8 cellular contexts compared by ENCODE assay signal in genomic region chr14:52729035-52729434, GRCh38. TPM values are rescaled to one million over a fixed set of nuclear protein-coding genes. Genes with fewer than 3 reads are reported as not detected.
DNase-seq lines count a peak whose midpoint lies in the region; ATAC-seq and TF ChIP-seq lines count a peak whose summit lies in the region.
"Not testable (repeated sequence)": the region's sequence is repeated elsewhere in the genome, so short reads cannot be mapped to it uniquely, and the experiment has no call there.

No MANE protein-coding gene starts in this region.

- not testable (repeated sequence) for ATAC-seq in HCT116; activated T-helper 17 cell treated with anti-CD3 and anti-CD28 coated beads, Interleukin-2, amount 50 U/mL, for 72 hours (replicated peaks)

- H3K9ac ChIP-seq in HCT116 (ENCODE audit: low read length); SK-N-SH: not testable (repeated sequence)

- peaks cover 47% of the 10 kb centered on the region for H3F3A ChIP-seq in SK-N-SH (replicated peaks; ENCODE audit: insufficient read depth)

- H3K9me2 ChIP-seq in HCT116 (ENCODE audit: insufficient read depth); SK-N-SH; hepatocyte (replicated peaks; ENCODE audit: insufficient read depth): not testable (repeated sequence)

- H3K4me3 Mint-ChIP-seq in activated T-helper 17 cell treated with anti-CD3 and anti-CD28 coated beads, Interleukin-2, amount 50 U/mL, for 72 hours: peak overlapping the region; percentile 92
- H3K4me3 Mint-ChIP-seq in chondrocyte (ENCODE audit: unreplicated experiment): not testable (repeated sequence)

- TF ChIP-seq CTCF in HCT116 (IDR thresholded peaks at IDR 0.05 in 2 of 3, conservative IDR thresholded peaks at IDR 0.05 in 1 of 3; ENCODE audit: borderline replicate concordance in 1 of 3, insufficient read depth in 1 of 3, low read depth in 2 of 3, low read length in 2 of 3); SK-N-SH (IDR thresholded peaks at IDR 0.05); chondrocyte (IDR thresholded peaks at IDR 0.05); hepatocyte (IDR thresholded peaks at IDR 0.05; ENCODE audit: poor library complexity); neutrophil (IDR thresholded peaks at IDR 0.05); tibial artery (IDR thresholded peaks at IDR 0.05): not testable (repeated sequence)

- CTCF ChIA-PET in HCT116 (lab: Charles Lee) (interaction anchor here (1.1 kb wide), 1 partner anchor 232 kb away, joined by 4 read pairs; no protein-coding TSS in a partner anchor), SK-N-SH (lab: Yijun Ruan, JAX) (interaction anchor here (1.5 kb wide), 1 partner anchor 18 kb away, joined by 3 read pairs; no protein-coding TSS in a partner anchor)

- WGBS in SK-N-SH (ENCODE audit: low lambda C conversion rate): 96% methylated on average over 15 of the region's 15 CpGs
- WGBS in hepatocyte (ENCODE audit: low lambda C conversion rate, missing lambda C conversion rate): 95% methylated on average over 15 of the region's 15 CpGs

- H3K9me3 ChIP-seq in HCT116 (ENCODE audit: control insufficient read depth in 1 of 2, insufficient read depth in 1 of 2, low read depth in 1 of 2, low read length in 2 of 2); SK-N-SH; hepatocyte (ENCODE audit: low read depth); neutrophil; tibial artery: not testable (repeated sequence)

- H3K36me3 ChIP-seq in ACC112 (ENCODE audit: insufficient read depth, low read length): peaks cover 33% of the 10 kb centered on the region
- H3K36me3 ChIP-seq in HCT116 (ENCODE audit: control insufficient read depth in 1 of 2, insufficient read depth in 2 of 2, low read length in 2 of 2): peaks cover 24 to 32% of the 10 kb centered on the region in 2 experiments; a peak in 3 of 4 replicates
- H3K36me3 ChIP-seq in SK-N-SH (replicated peaks in 1 of 2; ENCODE audit: control insufficient read depth in 1 of 2, insufficient read depth in 2 of 2, low read length in 1 of 2): peaks cover 39 to 48% of the 10 kb centered on the region in 2 experiments
- H3K36me3 ChIP-seq in hepatocyte (replicated peaks; ENCODE audit: insufficient read depth, low read depth): not testable (repeated sequence)
- peaks cover 30% of the 10 kb centered on the region for H3K36me3 ChIP-seq in neutrophil
- H3K36me3 ChIP-seq in tibial artery: peaks cover 20 to 58% (median 27%) of the 10 kb centered on the region in 3 donors

- H3K4me3 ChIP-seq in ACC112 (ENCODE audit: low read depth, low read length); HCT116 (replicated peaks in 1 of 2; ENCODE audit: low read depth in 1 of 2, low read length in 2 of 2); SK-N-SH (ENCODE audit: low read depth in 2 of 2, low read length in 1 of 2); hepatocyte; tibial artery: not testable (repeated sequence)
- H3K4me3 ChIP-seq in neutrophil (ENCODE audit: low read depth in 1 of 2, low read length in 1 of 2): peak overlapping the region in 1 of 2 experiments; percentile 90

- peak overlapping the region; percentile 72; the same call in 1 of the 2 replicates for H3K4me2 ChIP-seq in HCT116 (ENCODE audit: low read length)
- not testable (repeated sequence) for H3K4me2 ChIP-seq in SK-N-SH
- peak overlapping the region; percentile 73 for H3K4me2 ChIP-seq in hepatocyte

- H3K9me3 Mint-ChIP-seq in activated T-helper 17 cell treated with anti-CD3 and anti-CD28 coated beads, Interleukin-2, amount 50 U/mL, for 72 hours; chondrocyte (ENCODE audit: low read depth): not testable (repeated sequence)

- RAD21 ChIA-PET in HCT116 (lab: Charles Lee; ENCODE audit: low non-redundant PET in 1 of 2, low total read pairs in 2 of 2, uncharacterized antibody in 2 of 2, unreplicated experiment in 2 of 2): not testable (repeated sequence)

- DNase-seq in HCT116 (ENCODE audit: low read depth, low spot score); SK-N-SH; chondrocyte (ENCODE audit: low spot score); hepatocyte (ENCODE audit: low spot score); tibial artery: not testable (repeated sequence)

- H3K27ac ChIP-seq in ACC112 (ENCODE audit: low read depth, low read length) (peak overlapping the region; percentile 73), HCT116 (ENCODE audit: low read depth, low read length) (peak overlapping the region; percentile 42; the same call in 1 of the 2 replicates), SK-N-SH (ENCODE audit: low read depth in 2 of 2, low read length in 1 of 2) (peak overlapping the region in 1 of 2 experiments; percentile 59; a peak in 1 of 4 replicates), neutrophil (peak overlapping the region; percentile 84), tibial artery (peak overlapping the region; percentile 89 to 91)
- not testable (repeated sequence) for H3K27ac ChIP-seq in hepatocyte

- TF ChIP-seq POLR2A in HCT116 (IDR thresholded peaks at IDR 0.05; ENCODE audit: borderline replicate concordance, extremely low read depth, insufficient read depth, insufficient read length): not testable (repeated sequence)

- intact Hi-C loops in HCT116 (cut with micrococcal nuclease); tibial artery (cut with DNase I; ENCODE audit: low total_unique reads): not testable (repeated sequence)

- not testable (repeated sequence) for H3K4me1 ChIP-seq in ACC112 (ENCODE audit: control insufficient read depth, insufficient read depth, low read length, unreplicated experiment); SK-N-SH (ENCODE audit: control insufficient read depth in 1 of 2, insufficient read depth in 2 of 2, low read depth in 1 of 2, low read length in 1 of 2); hepatocyte (ENCODE audit: insufficient read depth)
- peaks cover 6 to 14% of the 10 kb centered on the region in 2 experiments for H3K4me1 ChIP-seq in HCT116 (ENCODE audit: control insufficient read depth in 1 of 2, insufficient read depth in 2 of 2, low read length in 2 of 2)
- H3K4me1 ChIP-seq in neutrophil (ENCODE audit: control insufficient read depth in 1 of 2, insufficient read depth in 1 of 2, low read depth in 1 of 2, low read length in 1 of 2): peaks cover 13 to 19% of the 10 kb centered on the region in 2 experiments
- peaks cover 0 to 10% (median 4%) of the 10 kb centered on the region in 4 donors for H3K4me1 ChIP-seq in tibial artery

- not testable (repeated sequence) for H3K27me3 ChIP-seq in ACC112 (ENCODE audit: insufficient read depth, low read length); HCT116 (ENCODE audit: insufficient read depth, low read length); SK-N-SH (ENCODE audit: insufficient read depth); hepatocyte; neutrophil; tibial artery

- peaks cover 15% of the 10 kb centered on the region for H3K4me1 Mint-ChIP-seq in activated T-helper 17 cell treated with anti-CD3 and anti-CD28 coated beads, Interleukin-2, amount 50 U/mL, for 72 hours
- peaks cover 22% of the 10 kb centered on the region for H3K4me1 Mint-ChIP-seq in chondrocyte (ENCODE audit: low read depth)

- H4K20me1 ChIP-seq in HCT116 (ENCODE audit: insufficient read depth): peaks cover 11% of the 10 kb centered on the region; the same call in 1 of the 2 replicates
- H4K20me1 ChIP-seq in SK-N-SH (ENCODE audit: insufficient read depth); hepatocyte (ENCODE audit: insufficient read depth, poor library complexity, severe bottlenecking): not testable (repeated sequence)

- not testable (repeated sequence) for BruUV-seq in HCT116 (replicated peaks; lab: Mats Ljungman, UMichigan)

- POLR2A ChIA-PET in HCT116 (lab: Charles Lee): interaction anchor here (1.1 kb wide), 1 partner anchor 18 kb away, joined by 3 read pairs; no protein-coding TSS in a partner anchor
- POLR2A ChIA-PET in SK-N-SH (lab: Yijun Ruan, JAX): interaction anchor here (1.0 kb wide), 1 partner anchor 62 kb away, joined by 3 read pairs; the partner anchor contains the start of gene GNPNAT1

- H3K36me3 Mint-ChIP-seq in activated T-helper 17 cell treated with anti-CD3 and anti-CD28 coated beads, Interleukin-2, amount 50 U/mL, for 72 hours (ENCODE audit: low read depth): peaks cover 71% of the 10 kb centered on the region
- not testable (repeated sequence) for H3K36me3 Mint-ChIP-seq in chondrocyte (ENCODE audit: low read depth)

- not testable (repeated sequence) for H3K27me3 Mint-ChIP-seq in activated T-helper 17 cell treated with anti-CD3 and anti-CD28 coated beads, Interleukin-2, amount 50 U/mL, for 72 hours; chondrocyte (ENCODE audit: low read depth)

- H3K27ac Mint-ChIP-seq in activated T-helper 17 cell treated with anti-CD3 and anti-CD28 coated beads, Interleukin-2, amount 50 U/mL, for 72 hours: peak overlapping the region; percentile 14
- peak overlapping the region; percentile 63 for H3K27ac Mint-ChIP-seq in chondrocyte (ENCODE audit: unreplicated experiment)

- not testable (repeated sequence) for TF ChIP-seq RAD21 in HCT116 (IDR thresholded peaks at IDR 0.05; ENCODE audit: low read depth); SK-N-SH (IDR thresholded peaks at IDR 0.05; ENCODE audit: low read length)

- H3K79me2 ChIP-seq in ACC112 (ENCODE audit: control insufficient read depth, insufficient read depth, low read length, unreplicated experiment): peaks cover 31% of the 10 kb centered on the region
- H3K79me2 ChIP-seq in HCT116 (ENCODE audit: insufficient read depth, low read length): peaks cover 37% of the 10 kb centered on the region
- H3K79me2 ChIP-seq in SK-N-SH (ENCODE audit: insufficient read depth): peaks cover 40% of the 10 kb centered on the region
- H3K79me2 ChIP-seq in hepatocyte: peaks cover 38% of the 10 kb centered on the region

- H2AFZ ChIP-seq in ACC112 (ENCODE audit: low read length, unreplicated experiment); HCT116 (ENCODE audit: low read depth, low read length, poor library complexity, severe bottlenecking); hepatocyte: not testable (repeated sequence)
- 0 out of 2 replicates have a peak overlapping the region, but pooled peaks have one; percentile 86 for H2AFZ ChIP-seq in SK-N-SH (ENCODE audit: low read depth)

- not testable (repeated sequence) for TF ChIP-seq EP300 in SK-N-SH (IDR thresholded peaks at IDR 0.05; ENCODE audit: borderline replicate concordance in 1 of 2, low read depth in 1 of 2, low read length in 1 of 2)

RNA-seq across cellular contexts. Expression of gene STYX, which starts 0.9 kb away (rescaled TPM):
- total RNA-seq in HCT116 (2021; ENCODE audit: unreplicated experiment) (16.3 TPM), chondrocyte (17.3 to 21.0 TPM (median 20.9 TPM) in 3 replicates), hepatocyte (19.9 and 21.5 TPM in 2 replicates)
- 3.4 and 4.5 TPM in 2 replicates for polyA plus RNA-seq in HCT116 (2012)
- polyA plus RNA-seq in SK-N-SH (2012; rRNA removed) (3.5 and 5.3 TPM in 2 replicates), hepatocyte (7.1 and 8.1 TPM in 2 replicates)
- polyA plus RNA-seq in SK-N-SH (2012; cell fraction: cytosol; rRNA removed): 7.4 and 10.2 TPM in 2 replicates
- polyA plus RNA-seq in SK-N-SH (2012; cell fraction: nucleus; rRNA removed): 2.0 and 3.1 TPM in 2 replicates
- 10 to 100 TPM; 13.4 to 14.0 TPM for total RNA-seq in activated T-helper 17 cell treated with anti-CD3 and anti-CD28 coated beads, Interleukin-2, amount 50 U/mL, for 72 hours

RNA-seq across cellular contexts. Expression of gene PSMC6, which starts 22.0 kb away (rescaled TPM):
- total RNA-seq in HCT116 (2021; ENCODE audit: unreplicated experiment) (71.7 TPM), chondrocyte (58.2 to 76.9 TPM (median 66.4 TPM) in 3 replicates), hepatocyte (134 and 141 TPM in 2 replicates)
- polyA plus RNA-seq in HCT116 (2012): 27.7 and 39.8 TPM in 2 replicates
- polyA plus RNA-seq in SK-N-SH (2012; rRNA removed) (37.9 and 59.6 TPM in 2 replicates), hepatocyte (79.0 and 89.8 TPM in 2 replicates)
- polyA plus RNA-seq in SK-N-SH (2012; cell fraction: cytosol; rRNA removed): 55.2 and 73.4 TPM in 2 replicates
- polyA plus RNA-seq in SK-N-SH (2012; cell fraction: nucleus; rRNA removed): 32.1 and 82.3 TPM in 2 replicates
- total RNA-seq in activated T-helper 17 cell treated with anti-CD3 and anti-CD28 coated beads, Interleukin-2, amount 50 U/mL, for 72 hours: 100 to 1,000 TPM in 1 of 2 donors, 10 to 100 TPM in 1; 90.0 to 122 TPM

RNA-seq across cellular contexts. Expression of gene ERO1A, which starts 33.7 kb away (rescaled TPM):
- 118 TPM for total RNA-seq in HCT116 (2021; ENCODE audit: unreplicated experiment)
- polyA plus RNA-seq in HCT116 (2012): 59.3 and 66.0 TPM in 2 replicates
- 19.3 and 24.4 TPM in 2 replicates for polyA plus RNA-seq in SK-N-SH (2012; rRNA removed)
- 29.1 and 30.8 TPM in 2 replicates for polyA plus RNA-seq in SK-N-SH (2012; cell fraction: cytosol; rRNA removed)
- polyA plus RNA-seq in SK-N-SH (2012; cell fraction: nucleus; rRNA removed): 15.4 and 17.7 TPM in 2 replicates
- total RNA-seq in activated T-helper 17 cell treated with anti-CD3 and anti-CD28 coated beads, Interleukin-2, amount 50 U/mL, for 72 hours: 100 to 1,000 TPM; 220 to 329 TPM
- 43.9 to 59.1 TPM (median 58.7 TPM) in 3 replicates for total RNA-seq in chondrocyte
- total RNA-seq in hepatocyte: 80.6 and 91.1 TPM in 2 replicates
- polyA plus RNA-seq in hepatocyte: 32.2 and 41.6 TPM in 2 replicates
